In genomic region chr2:31138037-31138962, GRCh38 we compare ENCODE assay signal across 8 cellular contexts. TPM values are rescaled to one million over a fixed set of nuclear protein-coding genes. Genes with fewer than 3 reads are reported as not detected.
DNase-seq lines count a peak whose midpoint lies in the region; ATAC-seq and TF ChIP-seq lines count a peak whose summit lies in the region.

GALNT14 (minus strand) TSS chr2:31138440; CDS start chr2:31138086, 354 bp downstream.

- no peaks in the 10 kb centered on the region for H3K36me3 Mint-ChIP-seq in activated T-helper 1 cell treated with anti-CD3 and anti-CD28 coated beads, Interleukin-12 subunit alpha, Interleukin-12 subunit beta, Interleukin-2, Interleukin-4 antibody, amounts not matched to agents 30 ng/mL and 10 ng/mL and 1 ng/mL, durations not matched to agents 14 hours and 24 hours and 36 hours (ENCODE audit: low read depth)
- no peaks in the 10 kb centered on the region for H3K36me3 Mint-ChIP-seq in nephron (ENCODE audit: low read depth)

- peak within 1 kb of the TSS; percentile 92 for H3K4me2 ChIP-seq in BLaER1

- H3K4me1 ChIP-seq in BLaER1: peaks cover 75% of the 10 kb centered on the region
- H3K4me1 ChIP-seq in thymus (ENCODE audit: control insufficient read depth, insufficient read depth, low read length): peaks cover 6% of the 10 kb centered on the region

- peak within 1 kb of the TSS; percentile 94 for H3K27ac ChIP-seq in BLaER1
- H3K27ac ChIP-seq in thymus (ENCODE audit: low read depth): no peak within 1 kb of the TSS

- WGBS in thymus: 1% methylated on average over 95 of the region's 95 CpGs

- H3K27me3 Mint-ChIP-seq in activated T-helper 1 cell treated with anti-CD3 and anti-CD28 coated beads, Interleukin-12 subunit alpha, Interleukin-12 subunit beta, Interleukin-2, Interleukin-4 antibody, amounts not matched to agents 30 ng/mL and 10 ng/mL and 1 ng/mL, durations not matched to agents 14 hours and 24 hours and 36 hours (ENCODE audit: insufficient read depth): peaks cover 60% of the 10 kb centered on the region
- peaks cover 95% of the 10 kb centered on the region for H3K27me3 Mint-ChIP-seq in nephron (ENCODE audit: low read depth)

- H3K36me3 ChIP-seq in BLaER1: 0 out of 2 replicates have a peak, but pooled peaks cover 4% of the 10 kb centered on the region
- H3K36me3 ChIP-seq in thymus (ENCODE audit: control insufficient read depth, insufficient read depth): no peaks in the 10 kb centered on the region

- no peaks in the 10 kb centered on the region for H3K9me3 Mint-ChIP-seq in activated T-helper 1 cell treated with anti-CD3 and anti-CD28 coated beads, Interleukin-12 subunit alpha, Interleukin-12 subunit beta, Interleukin-2, Interleukin-4 antibody, amounts not matched to agents 30 ng/mL and 10 ng/mL and 1 ng/mL, durations not matched to agents 14 hours and 24 hours and 36 hours
- H3K9me3 Mint-ChIP-seq in nephron: peaks cover 5% of the 10 kb centered on the region

- TF ChIP-seq CTCF in nephron (IDR thresholded peaks at IDR 0.05; ENCODE audit: unreplicated experiment in 3 of 3): peak; percentile 46 to 50 (median 49)

- H4K20me1 ChIP-seq in BLaER1: peaks cover 31% of the 10 kb centered on the region

- DNase-seq in NCI-H1930 (lab: John Stamatoyannopoulos, UW) (peak; percentile 57), foreskin melanocyte (peak; percentile 33)
- DNase-seq in activated T-helper 1 cell treated with anti-CD3 and anti-CD28 coated beads, Interleukin-12 subunit alpha, Interleukin-12 subunit beta, Interleukin-2, Interleukin-4 antibody, amounts not matched to agents 30 ng/mL and 10 ng/mL and 1 ng/mL, durations not matched to agents 14 hours and 24 hours and 36 hours (ENCODE audit: low spot score): peak; percentile 2

- peaks cover 5% of the 10 kb centered on the region for H3K4me1 Mint-ChIP-seq in activated T-helper 1 cell treated with anti-CD3 and anti-CD28 coated beads, Interleukin-12 subunit alpha, Interleukin-12 subunit beta, Interleukin-2, Interleukin-4 antibody, amounts not matched to agents 30 ng/mL and 10 ng/mL and 1 ng/mL, durations not matched to agents 14 hours and 24 hours and 36 hours (ENCODE audit: low read depth)
- peaks cover 16% of the 10 kb centered on the region for H3K4me1 Mint-ChIP-seq in nephron

- intact Hi-C loops in activated T-helper 1 cell treated with anti-CD3 and anti-CD28 coated beads, Interleukin-12 subunit alpha, Interleukin-12 subunit beta, Interleukin-2, Interleukin-4 antibody, amounts not matched to agents 30 ng/mL and 10 ng/mL and 1 ng/mL, durations not matched to agents 14 hours and 24 hours and 36 hours (cut with micrococcal nuclease): loop anchor here (1.0 kb wide), 1 partner anchor 195 kb away; no protein-coding TSS in a partner anchor

- H3K9me3 ChIP-seq in BLaER1 (no peaks in the 10 kb centered on the region), thymus (ENCODE audit: control insufficient read depth) (no peaks in the 10 kb centered on the region)

- no peak within 1 kb of the TSS for H3K4me3 Mint-ChIP-seq in activated T-helper 1 cell treated with anti-CD3 and anti-CD28 coated beads, Interleukin-12 subunit alpha, Interleukin-12 subunit beta, Interleukin-2, Interleukin-4 antibody, amounts not matched to agents 30 ng/mL and 10 ng/mL and 1 ng/mL, durations not matched to agents 14 hours and 24 hours and 36 hours
- H3K4me3 Mint-ChIP-seq in nephron: peak within 1 kb of the TSS; percentile 82 to 86 (median 84)

- H3K27me3 ChIP-seq in BLaER1 (no peaks in the 10 kb centered on the region), thymus (ENCODE audit: control insufficient read depth, insufficient read depth) (peaks cover 39% of the 10 kb centered on the region)

- no peak within 1 kb of the TSS for H3K27ac Mint-ChIP-seq in activated T-helper 1 cell treated with anti-CD3 and anti-CD28 coated beads, Interleukin-12 subunit alpha, Interleukin-12 subunit beta, Interleukin-2, Interleukin-4 antibody, amounts not matched to agents 30 ng/mL and 10 ng/mL and 1 ng/mL, durations not matched to agents 14 hours and 24 hours and 36 hours
- H3K27ac Mint-ChIP-seq in nephron: peak within 1 kb of the TSS in 1 of 3 experiments; percentile 6

- peak; percentile 72 for ATAC-seq in GM19351 (IDR thresholded peaks at IDR 0.05; ENCODE audit: unreplicated experiment)
- no peak for ATAC-seq in HG02852 (IDR thresholded peaks at IDR 0.05; ENCODE audit: unreplicated experiment)

- peak within 1 kb of the TSS; percentile 96 for H3K9ac ChIP-seq in BLaER1

- H3K4me3 ChIP-seq in BLaER1 (peak within 1 kb of the TSS; percentile 94), thymus (ENCODE audit: low read length) (peak within 1 kb of the TSS; percentile 53)

RNA-seq across cellular contexts. Expression of gene GALNT14, which starts in this region (rescaled TPM):
- 0.21 and 0.27 TPM in 2 replicates for total RNA-seq in activated T-helper 1 cell treated with anti-CD3 and anti-CD28 coated beads, Interleukin-12 subunit alpha, Interleukin-12 subunit beta, Interleukin-2, Interleukin-4 antibody, amounts not matched to agents 30 ng/mL and 10 ng/mL and 1 ng/mL, durations not matched to agents 14 hours and 24 hours and 36 hours
- polyA plus RNA-seq in thymus: 2.1 TPM

Comparison
In these comparisons a context has a peak if more than half of its experiments do, and no peak if none do; other contexts are left out.
1. Peak in DNase-seq in activated T-helper 1 cell treated with anti-CD3 and anti-CD28 coated beads, Interleukin-12 subunit alpha, Interleukin-12 subunit beta, Interleukin-2, Interleukin-4 antibody, amounts not matched to agents 30 ng/mL and 10 ng/mL and 1 ng/mL, durations not matched to agents 14 hours and 24 hours and 36 hours; RNA of the gene not detected or under 1 TPM.
2. DNase-seq: peak in every context shown above with its lines; median percentile 57 in NCI-H1930; 33 in foreskin melanocyte; 2 in activated T-helper 1 cell treated with anti-CD3 and anti-CD28 coated beads, Interleukin-12 subunit alpha, Interleukin-12 subunit beta, Interleukin-2, Interleukin-4 antibody, amounts not matched to agents 30 ng/mL and 10 ng/mL and 1 ng/mL, durations not matched to agents 14 hours and 24 hours and 36 hours.